Comparison of ENCODE assay signal across 11 cellular contexts in the genomic region with DNA sequence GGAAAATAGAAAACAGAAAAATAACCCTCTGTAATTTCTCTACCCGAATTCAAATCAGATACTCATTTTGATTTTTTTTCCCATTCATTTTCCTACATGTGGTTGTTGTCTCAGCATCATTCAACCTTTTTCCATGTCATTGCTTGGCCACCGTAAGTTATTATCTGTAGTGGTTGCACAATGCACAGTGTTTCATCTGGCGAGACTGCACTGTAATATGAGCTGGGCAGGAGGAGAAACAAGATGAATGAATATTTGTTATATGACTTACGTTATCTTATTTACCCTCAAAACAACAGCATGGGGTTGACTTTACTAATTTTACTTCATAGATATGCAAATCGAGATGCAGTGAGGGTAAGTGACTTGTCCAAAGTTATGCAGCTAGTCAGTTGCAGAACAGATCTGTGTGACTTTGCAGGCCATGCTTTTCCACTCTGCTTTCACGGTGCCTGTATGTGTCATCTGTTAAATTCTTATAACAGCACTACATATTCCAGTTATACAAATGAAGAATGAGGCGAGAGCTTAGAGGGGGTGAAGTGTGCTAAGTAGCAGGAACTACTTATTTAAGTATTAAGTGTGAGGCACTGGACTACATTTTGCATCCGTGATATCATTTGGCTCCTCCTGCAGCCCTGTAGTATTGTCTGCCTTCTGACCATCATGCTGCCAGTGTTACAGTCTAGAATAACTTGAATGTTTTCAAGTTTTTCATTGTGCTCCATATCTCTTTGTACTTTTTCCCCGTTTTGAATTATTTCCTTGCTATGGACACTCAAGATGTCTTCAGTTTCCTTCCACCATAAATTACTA. TPM values are rescaled to one million over a fixed set of nuclear protein-coding genes. Genes with fewer than 3 reads are reported as not detected.
DNase-seq lines count a peak whose midpoint lies in the region; ATAC-seq and TF ChIP-seq lines count a peak whose summit lies in the region.
"Had no signal": no experiment of that assay in that cellular context is flagged by ENCODE, and none has a peak within 500 bp of the region (broad histone marks: within the 10 kb centered on the region; RNA-seq: fewer than 3 reads in every experiment).

No MANE protein-coding gene starts in this region.

- H3K4me1 ChIP-seq in GM23338 (ENCODE audit: insufficient read depth) (peaks cover 6% of the 10 kb centered on the region; the same call in 1 of the 2 replicates), adipocyte (ENCODE audit: control insufficient read depth, insufficient read depth, low read length) (peaks cover 11% of the 10 kb centered on the region), heart left ventricle (peaks cover 0 to 23% (median 13%) of the 10 kb centered on the region in 12 donors), mesendoderm (ENCODE audit: control insufficient read depth, low read depth, low read length) (no peaks in the 10 kb centered on the region), Karpas-422 (ENCODE audit: low read length) (no peaks in the 10 kb centered on the region)

- H3F3A ChIP-seq in GM23338 (replicated peaks; ENCODE audit: low read depth), result no peaks in the 10 kb centered on the region

- H3K36me3 ChIP-seq in GM23338 (ENCODE audit: insufficient read depth), result no peaks in the 10 kb centered on the region
- H3K36me3 ChIP-seq in adipocyte (ENCODE audit: control insufficient read depth, insufficient read depth, low read length, severe bottlenecking), result peaks cover 11% of the 10 kb centered on the region
- peaks cover 0 to 17% (median 0%) of the 10 kb centered on the region in 9 donors for H3K36me3 ChIP-seq in heart left ventricle
- H3K36me3 ChIP-seq in mesendoderm (ENCODE audit: control insufficient read depth, insufficient read depth, low read length), result no peaks in the 10 kb centered on the region
- H3K36me3 ChIP-seq in Karpas-422 (ENCODE audit: insufficient read depth, low read length), result no peaks in the 10 kb centered on the region

- H3K9me2 ChIP-seq in GM23338 (ENCODE audit: insufficient read depth), result no peaks in the 10 kb centered on the region
- no peaks in the 10 kb centered on the region for H3K9me2 ChIP-seq in Karpas-422 (replicated peaks; ENCODE audit: insufficient read depth, low read length)

- ATAC-seq in GM23338 (no peak), heart left ventricle (peak in 3 of 4 donors; percentile 77 to 95 (median 95))
- ATAC-seq: stimulated activated naive CD8-positive, alpha-beta T cell treated with anti-CD3 and anti-CD28 coated beads, Interleukin-15, amount 100 ng/mL, for 72 hours had no signal

- no peak overlapping the region for H3K27ac Mint-ChIP-seq in GM23338
- H3K27ac Mint-ChIP-seq: activated naive CD8-positive, alpha-beta T cell; stimulated activated naive CD8-positive, alpha-beta T cell treated with anti-CD3 and anti-CD28 coated beads, Interleukin-15, amount 100 ng/mL, for 72 hours had no signal

- 0 out of 2 replicates have a peak, but pooled peaks cover 8% of the 10 kb centered on the region for H3K79me2 ChIP-seq in GM23338 (replicated peaks; ENCODE audit: insufficient read depth)
- H3K79me2 ChIP-seq in mesendoderm (ENCODE audit: control insufficient read depth, insufficient read depth, low read length), result no peaks in the 10 kb centered on the region
- no peaks in the 10 kb centered on the region for H3K79me2 ChIP-seq in Karpas-422 (ENCODE audit: low read length)

- H3K18ac ChIP-seq in mesendoderm (ENCODE audit: low read length), result no peak overlapping the region

- H3K4me3 ChIP-seq in GM23338 (0 out of 2 replicates have a peak overlapping the region, but pooled peaks have one; percentile 20), adipocyte (ENCODE audit: low read length) (peak overlapping the region; percentile 8), heart left ventricle (no peak overlapping the region), mesendoderm (ENCODE audit: low read length) (no peak overlapping the region), Karpas-422 (ENCODE audit: low read length) (no peak overlapping the region)

- no peak for DNase-seq in GM23338 (ENCODE audit: low spot score)
- DNase-seq in adipocyte (ENCODE audit: low read depth), result peak; percentile 89
- peak in 1 of 5 donors; percentile 31 for DNase-seq in heart left ventricle
- no peak for DNase-seq in mesendoderm
- no peak for DNase-seq in KBM-7
- DNase-seq in amygdala (lab: John Stamatoyannopoulos, UW), result no peak
- no peak for DNase-seq in Karpas-422
- DNase-seq: hypothalamus; stimulated activated naive CD8-positive, alpha-beta T cell treated with anti-CD3 and anti-CD28 coated beads, Interleukin-15, amount 100 ng/mL, for 72 hours had no signal

- peak overlapping the region; percentile 46 for H3K27ac ChIP-seq in 22Rv1
- H3K27ac ChIP-seq in GM23338 (ENCODE audit: low read depth), result no peak overlapping the region
- no peak overlapping the region for H3K27ac ChIP-seq in heart left ventricle
- H3K27ac ChIP-seq in mesendoderm (ENCODE audit: low read depth, low read length), result no peak overlapping the region
- no peak overlapping the region for H3K27ac ChIP-seq in Karpas-422 (ENCODE audit: low read length)

- H3K9me3 Mint-ChIP-seq in GM23338, result no peaks in the 10 kb centered on the region
- H3K9me3 Mint-ChIP-seq: stimulated activated naive CD8-positive, alpha-beta T cell treated with anti-CD3 and anti-CD28 coated beads, Interleukin-15, amount 100 ng/mL, for 72 hours had no signal

- no peak overlapping the region for H3K56ac ChIP-seq in mesendoderm (ENCODE audit: low read length)

- H3K27me3 ChIP-seq in GM23338 (ENCODE audit: insufficient read depth) (no peaks in the 10 kb centered on the region), adipocyte (replicated peaks; ENCODE audit: control insufficient read depth, insufficient read depth, low read length) (no peaks in the 10 kb centered on the region), heart left ventricle (no peaks in the 10 kb centered on the region), mesendoderm (ENCODE audit: insufficient read depth, low read length, poor library complexity) (no peaks in the 10 kb centered on the region), Karpas-422 (ENCODE audit: low read length) (no peaks in the 10 kb centered on the region)

- H3K27me3 Mint-ChIP-seq in GM23338 (ENCODE audit: insufficient read depth, low read depth, poor library complexity), result no peaks in the 10 kb centered on the region
- H3K27me3 Mint-ChIP-seq: activated naive CD8-positive, alpha-beta T cell; stimulated activated naive CD8-positive, alpha-beta T cell treated with anti-CD3 and anti-CD28 coated beads, Interleukin-15, amount 100 ng/mL, for 72 hours had no signal

- H3K4me3 Mint-ChIP-seq in GM23338, result no peak overlapping the region
- H3K4me3 Mint-ChIP-seq: activated naive CD8-positive, alpha-beta T cell; stimulated activated naive CD8-positive, alpha-beta T cell treated with anti-CD3 and anti-CD28 coated beads, Interleukin-15, amount 100 ng/mL, for 72 hours had no signal

- H4K20me1 ChIP-seq in GM23338 (replicated peaks; ENCODE audit: insufficient read depth) (peaks cover 7% of the 10 kb centered on the region; the same call in 1 of the 2 replicates), Karpas-422 (ENCODE audit: insufficient read depth, low read depth, low read length) (no peaks in the 10 kb centered on the region)

- no peak overlapping the region for H4K8ac ChIP-seq in mesendoderm (ENCODE audit: low read depth, low read length)

- no peak for TF ChIP-seq POLR2A in heart left ventricle (IDR thresholded peaks at IDR 0.05)

- H3K4me1 Mint-ChIP-seq in GM23338, result peaks cover 15% of the 10 kb centered on the region; the same call in 2 of the 3 replicates
- H3K4me1 Mint-ChIP-seq: stimulated activated naive CD8-positive, alpha-beta T cell treated with anti-CD3 and anti-CD28 coated beads, Interleukin-15, amount 100 ng/mL, for 72 hours had no signal

- no peak overlapping the region for H2BK120ac ChIP-seq in mesendoderm (ENCODE audit: low read depth, low read length)

- intact Hi-C loops in heart left ventricle (cut with DNase I), result no loop called here

- in situ Hi-C loops in KBM-7 (cut with MboI; ENCODE audit: low pct_unique_long_range_greater_than_20kb, low sequenced_read_pairs), result no loop called here

- H3K79me1 ChIP-seq in mesendoderm (ENCODE audit: low read length), result no peaks in the 10 kb centered on the region

- no peak overlapping the region for H3K9ac ChIP-seq in adipocyte (ENCODE audit: low read length)
- no peak overlapping the region for H3K9ac ChIP-seq in mesendoderm (ENCODE audit: low read length)
- H3K9ac ChIP-seq in Karpas-422 (ENCODE audit: low read length), result no peak overlapping the region

- no peak overlapping the region for H2BK5ac ChIP-seq in mesendoderm (ENCODE audit: low read length)

- no peaks in the 10 kb centered on the region for H3K9me3 ChIP-seq in adipocyte (ENCODE audit: control insufficient read depth, low read length)
- no peaks in the 10 kb centered on the region for H3K9me3 ChIP-seq in heart left ventricle
- no peaks in the 10 kb centered on the region for H3K9me3 ChIP-seq in Karpas-422 (ENCODE audit: low read length)

- peaks cover 2% of the 10 kb centered on the region; the same call in 2 of the 3 replicates for H3K36me3 Mint-ChIP-seq in GM23338 (ENCODE audit: low read depth)

- no peak overlapping the region for H4K5ac ChIP-seq in mesendoderm (ENCODE audit: low read length)

- H3K4ac ChIP-seq in mesendoderm (ENCODE audit: low read depth, low read length), result no peak overlapping the region

- H3K4me2 ChIP-seq in GM23338, result 0 out of 2 replicates have a peak overlapping the region, but pooled peaks have one; percentile 45
- H3K4me2 ChIP-seq in mesendoderm (ENCODE audit: low read length), result no peak overlapping the region
- H3K4me2 ChIP-seq in Karpas-422 (ENCODE audit: low read depth, low read length, poor library complexity, severe bottlenecking), result no peak overlapping the region

- H2AFZ ChIP-seq in GM23338 (no peak overlapping the region), Karpas-422 (ENCODE audit: low read length) (no peak overlapping the region)

- no peak overlapping the region for H2AK5ac ChIP-seq in mesendoderm (ENCODE audit: low read length)

- no peak overlapping the region for H2BK15ac ChIP-seq in mesendoderm (replicated peaks; ENCODE audit: low read depth)

- 40 to 54% (median 50%) methylated on average over 9 of the region's 9 CpGs for WGBS in heart left ventricle, 4 donors
- WGBS in mesendoderm (ENCODE audit: extremely low coverage, insufficient coverage, low lambda C conversion rate), result no CpG with 5 or more reads among the region's 9 CpGs

- TF ChIP-seq CTCF in 22Rv1 (IDR thresholded peaks at IDR 0.05), result no peak
- TF ChIP-seq CTCF in GM23338 (conservative IDR thresholded peaks at IDR 0.05; ENCODE audit: low read depth in 2 of 2), result no peak
- TF ChIP-seq CTCF in heart left ventricle (IDR thresholded peaks at IDR 0.05), result no peak

- H3K23ac ChIP-seq in mesendoderm (ENCODE audit: low read length), result no peak overlapping the region

TF ChIP-seq in GM23338, 12 proteins besides CTCF, POLR2A, EP300 and RAD21 (continues in another document):
- no peak for TF ChIP-seq STAT1 (IDR thresholded peaks at IDR 0.05; ENCODE audit: unreplicated experiment)

RNA-seq across cellular contexts. Expression of a gene that starts 56.7 kb away (rescaled TPM):
- total RNA-seq in GM23338 (2014; rRNA removed; shearing (Covaris generic)), result 16.9 and 19.8 TPM in 2 replicates
- 8.3 and 8.9 TPM in 2 replicates for polyA plus RNA-seq in GM23338 (2016; fragmentation: Nextera tagmentation; extraction: Ambion mirVana)
- 10 to 100 TPM; 58.0 to 96.6 (median 75.1) TPM for total RNA-seq in heart left ventricle
- polyA plus RNA-seq in heart left ventricle, result 10 to 100 TPM; 22.7 to 54.6 TPM
- 24.7 TPM for polyA plus RNA-seq in mesendoderm (2013, experiment 1 of 2)
- 24.1 TPM for polyA plus RNA-seq in mesendoderm (2013, experiment 2 of 2)
- total RNA-seq in Karpas-422 (2014; rRNA removed; shearing (Covaris generic); ENCODE audit: low replicate concordance), result 2.4 and 8.3 TPM in 2 replicates

Comparison
In these comparisons a context has a peak if more than half of its experiments do, and no peak if none do; other contexts are left out.
1. H3K4me3 ChIP-seq: peak in GM23338 (single experiment) and adipocyte (single experiment); none in heart left ventricle (0 of 12), mesendoderm (single experiment) and Karpas-422 (single experiment).